1 cellular context compared by ENCODE assay signal in genomic region chrX:153708415-153708814, GRCh38.
TF ChIP-seq lines count a peak whose summit lies in the region.

No MANE protein-coding gene starts in this region.

TF ChIP-seq in HCT116, 20 proteins besides CTCF, POLR2A, EP300 and RAD21:
- no peak for TF ChIP-seq EZH2phosphoT487 (IDR thresholded peaks at IDR 0.05; ENCODE audit: borderline replicate concordance)
- no peak for TF ChIP-seq ZBTB33 (IDR thresholded peaks at IDR 0.05; ENCODE audit: extremely low read depth, insufficient replicate concordance, low read length)
- TF ChIP-seq ZNF274 (IDR thresholded peaks at IDR 0.05; ENCODE audit: low read depth, low read length): no peak
- TF ChIP-seq ELF1 (IDR thresholded peaks at IDR 0.05; ENCODE audit: borderline replicate concordance, low read depth): no peak
- no peak for TF ChIP-seq MAX (IDR thresholded peaks at IDR 0.05)
- no peak for TF ChIP-seq EGR1 (IDR thresholded peaks at IDR 0.05; ENCODE audit: low read depth)
- TF ChIP-seq FOSL1 (IDR thresholded peaks at IDR 0.05; ENCODE audit: low read depth): no peak
- TF ChIP-seq ZFX (IDR thresholded peaks at IDR 0.05): no peak
- no peak for TF ChIP-seq CEBPB (IDR thresholded peaks at IDR 0.05; ENCODE audit: low read depth)
